8 cellular contexts compared by ENCODE assay signal in genomic region chr14:88013750-88014349, GRCh38. TPM values are rescaled to one million over a fixed set of nuclear protein-coding genes. Genes with fewer than 3 reads are reported as not detected.
DNase-seq lines count a peak whose midpoint lies in the region; ATAC-seq and TF ChIP-seq lines count a peak whose summit lies in the region.

No MANE protein-coding gene starts in this region.

- H3K79me2 ChIP-seq in DND-41 (ENCODE audit: insufficient read depth, low read length): peaks cover 8% of the 10 kb centered on the region

- no CpG with 5 or more reads among the region's 7 CpGs for WGBS in neuronal stem cell (ENCODE audit: extremely low coverage in 2 of 2, insufficient read length in 2 of 2, insufficient replicate concordance in 1 of 2), 2 donors

- H3K9me3 ChIP-seq in DND-41 (ENCODE audit: insufficient read depth, low read length, severe bottlenecking): no peaks in the 10 kb centered on the region
- peaks cover 0 to 3% of the 10 kb centered on the region in 2 donors for H3K9me3 ChIP-seq in neuronal stem cell (replicated peaks in 1 of 2; ENCODE audit: control insufficient read depth in 2 of 2, insufficient read depth in 1 of 2, low read depth in 1 of 2, low read length in 2 of 2)

- H3K9ac ChIP-seq in DND-41 (ENCODE audit: low read depth, low read length) (no peak overlapping the region), neuronal stem cell (ENCODE audit: low read depth, low read length, poor library complexity) (no peak overlapping the region)

- H2AK5ac ChIP-seq in neuronal stem cell (ENCODE audit: low read depth, low read length): no peak overlapping the region

- H3K27ac ChIP-seq in DND-41 (ENCODE audit: low read length) (no peak overlapping the region), neuronal stem cell (replicated peaks; ENCODE audit: low read length) (no peak overlapping the region)

- no peaks in the 10 kb centered on the region for H4K20me1 ChIP-seq in DND-41 (ENCODE audit: insufficient read depth, low read length)

- no peak overlapping the region for H2BK12ac ChIP-seq in neuronal stem cell (ENCODE audit: low read length)

- H3K18ac ChIP-seq in neuronal stem cell (ENCODE audit: low read length): no peak overlapping the region

- peaks cover 56% of the 10 kb centered on the region for H3K4me1 Mint-ChIP-seq in activated CD4-positive, alpha-beta memory T cell treated with anti-CD3 and anti-CD28 coated beads for 36 hours (ENCODE audit: low read depth)

- no peak overlapping the region for H4K91ac ChIP-seq in neuronal stem cell (ENCODE audit: low read depth, low read length, poor library complexity)

- H2BK120ac ChIP-seq in neuronal stem cell (ENCODE audit: low read depth, low read length): no peak overlapping the region

- TF ChIP-seq CTCF in DND-41 (IDR thresholded peaks at IDR 0.05; ENCODE audit: borderline replicate concordance, extremely low read depth, low read length, poor library complexity, severe bottlenecking): peak; percentile 31

- H3K14ac ChIP-seq in neuronal stem cell (ENCODE audit: low read length): no peak overlapping the region

- H3K23ac ChIP-seq in neuronal stem cell (ENCODE audit: low read depth, low read length, poor library complexity): no peak overlapping the region

- no peaks in the 10 kb centered on the region for H3K79me1 ChIP-seq in neuronal stem cell (ENCODE audit: low read depth, low read length)

- H2BK5ac ChIP-seq in neuronal stem cell (ENCODE audit: low read length): no peak overlapping the region

- no peaks in the 10 kb centered on the region for H3K9me3 Mint-ChIP-seq in activated CD4-positive, alpha-beta memory T cell treated with anti-CD3 and anti-CD28 coated beads for 36 hours

- H3K4me3 Mint-ChIP-seq in activated CD4-positive, alpha-beta memory T cell treated with anti-CD3 and anti-CD28 coated beads for 36 hours: no peak overlapping the region

- H3K36me3 Mint-ChIP-seq in activated CD4-positive, alpha-beta memory T cell treated with anti-CD3 and anti-CD28 coated beads for 36 hours: peaks cover 45% of the 10 kb centered on the region

- no peak overlapping the region for H2BK15ac ChIP-seq in neuronal stem cell (ENCODE audit: low read length)

- no peak for DNase-seq in DND-41
- DNase-seq in NCI-H460 (ENCODE audit: extremely low read depth, low read depth): peak; percentile 80
- peak; percentile 48 for DNase-seq in activated CD4-positive, alpha-beta memory T cell treated with anti-CD3 and anti-CD28 coated beads for 36 hours
- DNase-seq in fibroblast of the conjunctiva (ENCODE audit: low read depth): peak; percentile 47
- peak; percentile 56 for DNase-seq in neuronal stem cell (ENCODE audit: low spot score)
- DNase-seq in NCI-H226: no peak

- CTCF ChIA-PET in activated CD4-positive, alpha-beta memory T cell treated with anti-CD3 and anti-CD28 coated beads for 36 hours (lab: Charles Lee): interaction anchor here (0.7 to 7.9 kb wide), 15 partner anchors 12 to 553 kb away, joined by 3 to 76 read pairs (median 4); no protein-coding TSS in a partner anchor

- H3K4ac ChIP-seq in neuronal stem cell (ENCODE audit: low read length): no peak overlapping the region

- H2AFZ ChIP-seq in DND-41 (ENCODE audit: low read depth, low read length): no peak overlapping the region
- peak overlapping the region; percentile 70 for H2AFZ ChIP-seq in neuronal stem cell (ENCODE audit: low read length)

- no peaks in the 10 kb centered on the region for H3K36me3 ChIP-seq in DND-41 (ENCODE audit: insufficient read depth, low read length)
- no peaks in the 10 kb centered on the region for H3K36me3 ChIP-seq in neuronal stem cell (replicated peaks in 1 of 2; ENCODE audit: control insufficient read depth in 2 of 2, insufficient read depth in 2 of 2, low read length in 2 of 2)

- POLR2A ChIA-PET in activated CD4-positive, alpha-beta memory T cell treated with anti-CD3 and anti-CD28 coated beads for 36 hours (lab: Charles Lee): interaction anchor here (1.0 kb wide), 1 partner anchor 15 kb away, joined by 3 read pairs; no protein-coding TSS in a partner anchor

- H3K4me2 ChIP-seq in DND-41 (ENCODE audit: insufficient read depth, low read length) (no peak overlapping the region), neuronal stem cell (ENCODE audit: insufficient read depth, low read length, poor library complexity, severe bottlenecking) (no peak overlapping the region)

- H3K27ac Mint-ChIP-seq in activated CD4-positive, alpha-beta memory T cell treated with anti-CD3 and anti-CD28 coated beads for 36 hours: no peak overlapping the region

- no peak overlapping the region for H4K8ac ChIP-seq in neuronal stem cell (ENCODE audit: low read depth, low read length)

- H3K4me1 ChIP-seq in DND-41 (ENCODE audit: insufficient read depth, low read length) (0 out of 2 replicates have a peak, but pooled peaks cover 2% of the 10 kb centered on the region), neuronal stem cell (ENCODE audit: control insufficient read depth in 2 of 2, insufficient read depth in 1 of 2, low read depth in 1 of 2, low read length in 2 of 2) (no peaks in the 10 kb centered on the region)

- intact Hi-C loops in activated CD4-positive, alpha-beta memory T cell treated with anti-CD3 and anti-CD28 coated beads for 36 hours (cut with micrococcal nuclease): loop anchor here (1.0 kb wide), 1 partner anchor 154 kb away; no protein-coding TSS in a partner anchor

- no peaks in the 10 kb centered on the region for H3K27me3 ChIP-seq in DND-41 (ENCODE audit: insufficient read depth, low read length, poor library complexity)
- no peaks in the 10 kb centered on the region for H3K27me3 ChIP-seq in neuronal stem cell (ENCODE audit: control insufficient read depth in 3 of 3, insufficient read depth in 3 of 3, low read depth in 1 of 3, low read length in 3 of 3)

- H3K4me3 ChIP-seq in DND-41 (ENCODE audit: low read depth in 1 of 2, low read length in 2 of 2) (no peak overlapping the region), neuronal stem cell (ENCODE audit: low read length in 2 of 2) (no peak overlapping the region)

- peak; percentile 42; the same call in 1 of the 3 replicates for ATAC-seq in DND-41 (ENCODE audit: insufficient read depth, low read depth)
- peak; percentile 89 for ATAC-seq in GM19467 (IDR thresholded peaks at IDR 0.05; ENCODE audit: unreplicated experiment)
- peak; percentile 86 for ATAC-seq in HG03442 (IDR thresholded peaks at IDR 0.05; ENCODE audit: unreplicated experiment)

- no peaks in the 10 kb centered on the region for H3K27me3 Mint-ChIP-seq in activated CD4-positive, alpha-beta memory T cell treated with anti-CD3 and anti-CD28 coated beads for 36 hours

RNA-seq across cellular contexts. Expression of gene GPR65, which starts 8.9 kb away (rescaled TPM):
- 80.6 and 86.0 TPM in 2 replicates for total RNA-seq in NCI-H460 (2014; rRNA removed; shearing (Covaris generic))
- 21.3 and 30.5 TPM in 2 replicates for polyA plus RNA-seq in NCI-H460 (2014; cell fraction: nucleus; rRNA removed)
- 10 to 100 TPM; 13.4 to 13.7 TPM for total RNA-seq in activated CD4-positive, alpha-beta memory T cell treated with anti-CD3 and anti-CD28 coated beads for 36 hours
- polyA plus RNA-seq in neuronal stem cell (2013, experiment 1 of 2): under 0.01 TPM
- polyA plus RNA-seq in neuronal stem cell (2013, experiment 2 of 2): not detected

RNA-seq across cellular contexts. Expression of gene GALC, which starts 20.9 kb away (rescaled TPM):
- total RNA-seq in NCI-H460 (2014; rRNA removed; shearing (Covaris generic)): 797 and 819 TPM in 2 replicates
- 346 and 537 TPM in 2 replicates for polyA plus RNA-seq in NCI-H460 (2014; cell fraction: nucleus; rRNA removed)
- 10 to 100 TPM; 14.4 to 14.7 TPM for total RNA-seq in activated CD4-positive, alpha-beta memory T cell treated with anti-CD3 and anti-CD28 coated beads for 36 hours
- polyA plus RNA-seq in neuronal stem cell (2013, experiment 1 of 2): 21.4 TPM
- polyA plus RNA-seq in neuronal stem cell (2013, experiment 2 of 2): 22.5 TPM

Comparison
In these comparisons a context has a peak if more than half of its experiments do, and no peak if none do; other contexts are left out.
1. DNase-seq: peak in NCI-H460 (single experiment), activated CD4-positive, alpha-beta memory T cell treated with anti-CD3 and anti-CD28 coated beads for 36 hours (single experiment), fibroblast of the conjunctiva (single experiment) and neuronal stem cell (single experiment); none in DND-41 (single experiment) and NCI-H226 (single experiment).
2. RNA of gene GALC, which starts 20.9 kb away (total RNA-seq): 797 to 819 TPM in NCI-H460; 14.4 to 14.7 TPM in activated CD4-positive, alpha-beta memory T cell treated with anti-CD3 and anti-CD28 coated beads for 36 hours; every median in the first group is over 10 times any median in the second.
3. Peak in every context shown above with its lines, with median percentiles within 50 percentile points of each other: ATAC-seq.